ENCODE assay signal across 16 cellular contexts in genomic region chr7:33921216-33921938, GRCh38. TPM values are rescaled to one million over a fixed set of nuclear protein-coding genes. Genes with fewer than 3 reads are reported as not detected.
DNase-seq lines count a peak whose midpoint lies in the region; TF ChIP-seq lines count a peak whose summit lies in the region.
"Had no signal": no experiment of that assay in that cellular context is flagged by ENCODE, and none has a peak within 500 bp of the region (broad histone marks: within the 10 kb centered on the region; RNA-seq: fewer than 3 reads in every experiment).

No MANE protein-coding gene starts in this region.

- H3K36me3 Mint-ChIP-seq in activated CD4-positive, alpha-beta T cell treated with anti-CD3 and anti-CD28 coated beads, Interleukin-2, amount 10 ng/mL, durations not matched to agents 7 days and 5 days (ENCODE audit: low read depth), result no peaks in the 10 kb centered on the region
- H3K36me3 Mint-ChIP-seq: natural killer cell; stimulated activated memory B cell treated with anti-CD40 and anti-IgM and Interleukin-4, amounts not matched to agents 10 μg/mL and 1 μg/mL and 100 μg/mL, for 72 hours had no signal

- H3K27ac Mint-ChIP-seq in activated CD4-positive, alpha-beta T cell treated with anti-CD3 and anti-CD28 coated beads, Interleukin-2, amount 10 ng/mL, durations not matched to agents 7 days and 5 days, result no peak overlapping the region
- H3K27ac Mint-ChIP-seq: activated CD4-positive, alpha-beta T cell treated with anti-CD3 and anti-CD28 coated beads, Interleukin-2, amount 10 ng/mL, durations not matched to agents 24 days and 14 days; activated T-cell treated with anti-CD3 and anti-CD28 coated beads, Interleukin-2, amount 50 U/mL, for 72 hours; natural killer cell; stimulated activated memory B cell treated with anti-CD40 and anti-IgM and Interleukin-4, amounts not matched to agents 10 μg/mL and 1 μg/mL and 100 μg/mL, for 72 hours had no signal

- CTCF ChIA-PET in activated CD4-positive, alpha-beta T cell treated with anti-CD3 and anti-CD28 coated beads, Interleukin-2, amount 10 ng/mL, durations not matched to agents 7 days and 5 days (lab: Charles Lee), result interaction anchor here (0.8 kb wide), 1 partner anchor 27 kb away, joined by 3 read pairs; no protein-coding TSS in a partner anchor

- no peak for TF ChIP-seq EP300 in transverse colon (IDR thresholded peaks at IDR 0.05; ENCODE audit: low read depth)

- DNase-seq in HCEC 1CT (peak; percentile 86), cardiac fibroblast (ENCODE audit: low read depth in 2 of 2) (peak; percentile 32 to 75), left kidney (ENCODE audit: low read depth, low spot score) (peak; percentile 19), transverse colon (peak; percentile 42), Kasumi-1 (lab: John Stamatoyannopoulos, UW) (no peak), NCI-H446 treated with DMSO at 0.1 percent for 48 hours (lab: John Stamatoyannopoulos, UW) (no peak)
- no peak for DNase-seq in activated CD4-positive, alpha-beta T cell treated with anti-CD3 and anti-CD28 coated beads, Interleukin-2, amount 10 ng/mL, durations not matched to agents 7 days and 5 days
- DNase-seq: activated CD4-positive, alpha-beta T cell treated with anti-CD3 and anti-CD28 coated beads, Interleukin-2, amount 10 ng/mL, durations not matched to agents 24 days and 14 days; activated T-cell treated with anti-CD3 and anti-CD28 coated beads, Interleukin-2, amount 50 U/mL, for 72 hours; amygdala; natural killer cell; NCI-H226; stimulated activated CD4-positive, alpha-beta T cell treated with anti-CD3 and anti-CD28 coated beads, Interleukin-4, amount 100 ng/mL, for 4 hours had no signal

- no peaks in the 10 kb centered on the region for H3K4me1 Mint-ChIP-seq in activated CD4-positive, alpha-beta T cell treated with anti-CD3 and anti-CD28 coated beads, Interleukin-2, amount 10 ng/mL, durations not matched to agents 7 days and 5 days
- H3K4me1 Mint-ChIP-seq: activated CD4-positive, alpha-beta T cell treated with anti-CD3 and anti-CD28 coated beads, Interleukin-2, amount 10 ng/mL, durations not matched to agents 24 days and 14 days; natural killer cell; stimulated activated memory B cell treated with anti-CD40 and anti-IgM and Interleukin-4, amounts not matched to agents 10 μg/mL and 1 μg/mL and 100 μg/mL, for 72 hours had no signal

- no peak overlapping the region for H3K4me3 Mint-ChIP-seq in activated CD4-positive, alpha-beta T cell treated with anti-CD3 and anti-CD28 coated beads, Interleukin-2, amount 10 ng/mL, durations not matched to agents 7 days and 5 days
- H3K4me3 Mint-ChIP-seq: activated CD4-positive, alpha-beta T cell treated with anti-CD3 and anti-CD28 coated beads, Interleukin-2, amount 10 ng/mL, durations not matched to agents 24 days and 14 days; activated T-cell treated with anti-CD3 and anti-CD28 coated beads, Interleukin-2, amount 50 U/mL, for 72 hours; natural killer cell; stimulated activated memory B cell treated with anti-CD40 and anti-IgM and Interleukin-4, amounts not matched to agents 10 μg/mL and 1 μg/mL and 100 μg/mL, for 72 hours had no signal

- no peaks in the 10 kb centered on the region for H3K9me3 Mint-ChIP-seq in activated CD4-positive, alpha-beta T cell treated with anti-CD3 and anti-CD28 coated beads, Interleukin-2, amount 10 ng/mL, durations not matched to agents 7 days and 5 days
- H3K9me3 Mint-ChIP-seq: activated CD4-positive, alpha-beta T cell treated with anti-CD3 and anti-CD28 coated beads, Interleukin-2, amount 10 ng/mL, durations not matched to agents 24 days and 14 days; activated T-cell treated with anti-CD3 and anti-CD28 coated beads, Interleukin-2, amount 50 U/mL, for 72 hours; natural killer cell; stimulated activated memory B cell treated with anti-CD40 and anti-IgM and Interleukin-4, amounts not matched to agents 10 μg/mL and 1 μg/mL and 100 μg/mL, for 72 hours had no signal

- TF ChIP-seq CTCF in cardiac fibroblast (IDR thresholded peaks at IDR 0.05; ENCODE audit: low read depth, low read length), result no peak
- no peak for TF ChIP-seq CTCF in transverse colon (IDR thresholded peaks at IDR 0.05)

- WGBS in transverse colon (ENCODE audit: low coverage in 1 of 2), 2 donors, result 68 to 77% methylated on average over 3 to 17 of the region's 17 CpGs

- peaks cover 0 to 4% (median 0%) of the 10 kb centered on the region in 4 donors for H3K4me1 ChIP-seq in transverse colon
- H3K4me1 ChIP-seq: HAP-1 had no signal

- H3K27me3 ChIP-seq in transverse colon, result no peaks in the 10 kb centered on the region

- intact Hi-C loops in transverse colon (cut with DNase I; ENCODE audit: low total_unique reads), result no loop called here

- H3K9me3 ChIP-seq in transverse colon, result no peaks in the 10 kb centered on the region
- H3K9me3 ChIP-seq: HAP-1 had no signal

- H3K27me3 Mint-ChIP-seq in activated CD4-positive, alpha-beta T cell treated with anti-CD3 and anti-CD28 coated beads, Interleukin-2, amount 10 ng/mL, durations not matched to agents 7 days and 5 days, result no peaks in the 10 kb centered on the region
- H3K27me3 Mint-ChIP-seq: activated CD4-positive, alpha-beta T cell treated with anti-CD3 and anti-CD28 coated beads, Interleukin-2, amount 10 ng/mL, durations not matched to agents 24 days and 14 days had no signal

- in situ Hi-C loops in transverse colon (cut with MboI; ENCODE audit: low pct_ligation_motif_present in 1 of 4, low pct_unique_long_range_greater_than_20kb in 1 of 4, low sequenced_read_pairs in 3 of 4), result no loop called here

- no peak for TF ChIP-seq POLR2A in transverse colon (IDR thresholded peaks at IDR 0.05)

- POLR2A ChIA-PET in activated CD4-positive, alpha-beta T cell treated with anti-CD3 and anti-CD28 coated beads, Interleukin-2, amount 10 ng/mL, durations not matched to agents 7 days and 5 days (lab: Charles Lee), result interaction anchor here (0.6 kb wide), 1 partner anchor 41 kb away, joined by 3 read pairs; no protein-coding TSS in a partner anchor

- peak overlapping the region; percentile 32 to 55 (median 46) for H3K27ac ChIP-seq in transverse colon

- H3K36me3 ChIP-seq in transverse colon, result no peaks in the 10 kb centered on the region
- H3K36me3 ChIP-seq: HAP-1 had no signal

- H3K4me3 ChIP-seq in cardiac fibroblast (replicated peaks in 1 of 2; ENCODE audit: low read depth in 2 of 2, low read length in 2 of 2) (no peak overlapping the region), transverse colon (no peak overlapping the region)
- H3K4me3 ChIP-seq: HAP-1 had no signal

RNA-seq across cellular contexts. Expression of gene BMPER, which starts 16.0 kb away (rescaled TPM):
- total RNA-seq in transverse colon, result 1 to 10 TPM in 3 of 4 donors, under 1 TPM in 1; 1.00 to 2.5 (median 1.8) TPM
- total RNA-seq in activated CD4-positive, alpha-beta T cell treated with anti-CD3 and anti-CD28 coated beads, Interleukin-2, amount 10 ng/mL, durations not matched to agents 7 days and 5 days, result not detected
- total RNA-seq: activated CD4-positive, alpha-beta T cell treated with anti-CD3 and anti-CD28 coated beads, Interleukin-2, amount 10 ng/mL, durations not matched to agents 24 days and 14 days; T-helper 2 cell treated with Interferon-gamma antibody and Interleukin-4, amounts not matched to agents 100 ng/mL and 5 ng/mL, for 36 hours had no signal

Comparison
In these comparisons a context has a peak if more than half of its experiments do, and no peak if none do; other contexts are left out.
1. DNase-seq: peak in HCEC 1CT (single experiment), cardiac fibroblast (2 of 2), left kidney (single experiment) and transverse colon (single experiment); none in Kasumi-1 (0 of 2), activated CD4-positive, alpha-beta T cell treated with anti-CD3 and anti-CD28 coated beads, Interleukin-2, amount 10 ng/mL, durations not matched to agents 7 days and 5 days (single experiment) and NCI-H446 treated with DMSO at 0.1 percent for 48 hours (single experiment).